14 cellular contexts compared by ENCODE assay signal in the genomic region with DNA sequence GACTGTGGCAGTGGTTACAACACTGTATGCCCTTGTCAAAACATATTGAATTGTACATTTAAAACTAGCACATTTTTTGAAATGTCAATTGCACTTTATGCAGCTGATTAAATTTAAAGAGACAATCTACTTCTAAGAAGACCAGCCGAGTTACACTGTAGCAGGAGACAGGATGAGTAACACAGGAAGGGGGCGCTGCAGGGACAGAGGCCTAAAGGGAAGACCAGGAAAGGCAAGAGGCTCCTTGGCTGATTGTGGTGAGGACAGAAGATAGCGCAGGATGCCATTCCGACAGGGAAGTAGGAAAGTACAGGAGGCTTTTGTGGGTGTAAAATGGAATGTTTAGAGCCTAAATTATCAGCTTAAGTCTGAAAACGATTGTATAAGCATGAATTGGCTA. TPM values are rescaled to one million over a fixed set of nuclear protein-coding genes. Genes with fewer than 3 reads are reported as not detected.
DNase-seq lines count a peak whose midpoint lies in the region; ATAC-seq, FAIRE-seq and TF ChIP-seq lines count a peak whose summit lies in the region.
"Had no signal": no experiment of that assay in that cellular context is flagged by ENCODE, and none has a peak within 500 bp of the region (broad histone marks: within the 10 kb centered on the region; RNA-seq: fewer than 3 reads in every experiment).

No MANE protein-coding gene starts in this region.

- no peak overlapping the region for H3K27ac Mint-ChIP-seq in nephron progenitor cell
- H3K27ac Mint-ChIP-seq: naive thymus-derived CD8-positive, alpha-beta T cell had no signal

- no peaks in the 10 kb centered on the region for H3K9me3 Mint-ChIP-seq in nephron progenitor cell
- H3K9me3 Mint-ChIP-seq: naive thymus-derived CD8-positive, alpha-beta T cell had no signal

- no peaks in the 10 kb centered on the region for H3K27me3 ChIP-seq in bronchial epithelial cell (ENCODE audit: control insufficient read depth, insufficient read depth, low read length)
- H3K27me3 ChIP-seq: Peyer's patch had no signal

- H3K4me3 Mint-ChIP-seq in nephron progenitor cell = no peak overlapping the region
- H3K4me3 Mint-ChIP-seq: naive thymus-derived CD8-positive, alpha-beta T cell had no signal

- no peak for ATAC-seq in HG03457 (IDR thresholded peaks at IDR 0.05; ENCODE audit: unreplicated experiment)
- ATAC-seq: naive thymus-derived CD8-positive, alpha-beta T cell; sciatic nerve had no signal

- H3K36me3 Mint-ChIP-seq in nephron progenitor cell (ENCODE audit: low read depth) = no peaks in the 10 kb centered on the region

- peaks cover 9% of the 10 kb centered on the region for H3K4me1 Mint-ChIP-seq in nephron progenitor cell

- FAIRE-seq in HTR-8/SVneo (lab: Jason Lieb, UNC) (peak; percentile 46), bronchial epithelial cell (lab: Jason Lieb, UNC) (no peak)

- no peak overlapping the region for H3K4me3 ChIP-seq in bronchial epithelial cell (ENCODE audit: low read depth, low read length)
- H3K4me3 ChIP-seq: Peyer's patch had no signal

- H3K27me3 Mint-ChIP-seq in nephron progenitor cell (ENCODE audit: low read depth, poor library complexity) = peaks cover 3% of the 10 kb centered on the region

- DNase-seq in EL (peak; percentile 14), HTR-8/SVneo (ENCODE audit: insufficient read length, low spot score) (no peak), bronchial epithelial cell (ENCODE audit: low read depth) (peak; percentile 31), nephron progenitor cell (peak; percentile 17), SHP77 treated with DMSO at 0.1 percent for 48 hours (lab: John Stamatoyannopoulos, UW) (no peak)
- no peak for DNase-seq in activated naive CD4-positive, alpha-beta T cell treated with anti-CD3 and anti-CD28 coated beads, Interleukin-2, amount 50 U/mL, for 16 hours
- DNase-seq: activated CD4-positive, alpha-beta T cell treated with anti-CD3 and anti-CD28 coated beads, Interleukin-2, amount 50 U/mL, for 4 hours; activated effector memory CD4-positive, alpha-beta T cell treated with anti-CD3 and anti-CD28 coated beads, Interleukin-2, amount 50 U/mL, for 16 hours; COR-L47; effector CD8-positive, alpha-beta T cell; naive thymus-derived CD8-positive, alpha-beta T cell; Peyer's patch had no signal

- TF ChIP-seq CTCF in bronchial epithelial cell (IDR thresholded peaks at IDR 0.05; ENCODE audit: insufficient read depth, low read length, severe bottlenecking) (peak; percentile 6), nephron progenitor cell (IDR thresholded peaks at IDR 0.05) (no peak)

- H3K36me3 ChIP-seq in bronchial epithelial cell (ENCODE audit: control insufficient read depth, insufficient read depth, low read length) = no peaks in the 10 kb centered on the region
- H3K36me3 ChIP-seq: Peyer's patch had no signal

RNA-seq across cellular contexts. Expression of a gene that starts 28.2 kb away (rescaled TPM):
- total RNA-seq in bronchial epithelial cell = under 0.01 TPM in 1 of 2 replicates, not detected in the other

Comparison
In these comparisons a context has a peak if more than half of its experiments do, and no peak if none do; other contexts are left out.
1. DNase-seq: peak in EL (single experiment), bronchial epithelial cell (single experiment) and nephron progenitor cell (single experiment); none in HTR-8/SVneo (single experiment), activated naive CD4-positive, alpha-beta T cell treated with anti-CD3 and anti-CD28 coated beads, Interleukin-2, amount 50 U/mL, for 16 hours (single experiment) and SHP77 treated with DMSO at 0.1 percent for 48 hours (single experiment).